21 cellular contexts compared by ENCODE assay signal in genomic region chr16:58385218-58385773, GRCh38.
"Had no signal": no experiment of that assay in that cellular context is flagged by ENCODE, and none has a peak within 500 bp of the region (broad histone marks: within the 10 kb centered on the region; RNA-seq: fewer than 3 reads in every experiment).

No MANE protein-coding gene starts in this region.

- H2AFZ ChIP-seq: PC-9 had no signal

- H3K4me1 Mint-ChIP-seq: IgD-negative memory B cell had no signal

- H3K4me3 Mint-ChIP-seq: IgD-negative memory B cell had no signal

- H3K9me3 ChIP-seq: Peyer's patch, SJCRH30 had no signal

- H3K36me3 Mint-ChIP-seq: IgD-negative memory B cell had no signal

- ATAC-seq: Right ventricle myocardium inferior, SK-N-SH treated with all-trans-retinoic acid at 6 μM for 48 hours had no signal

- DNase-seq: MG63, NCI-H1048, NCI-H1105, NCI-H1417, NCI-H1436 treated with DMSO at 0.1 percent for 48 hours, NCI-H1694, NCI-H187 treated with DMSO at 0.1 percent for 48 hours, NCI-H2029 treated with DMSO at 0.1 percent for 48 hours, NCI-H2171 treated with DMSO at 0.1 percent for 48 hours, NCI-H345, NCI-H524, NCI-H526 treated with DMSO at 0.1 percent for 48 hours, NCI-H748 treated with DMSO at 0.1 percent for 48 hours, OCI-M1, PC-9, Peyer's patch, SHP77 treated with DMSO at 0.1 percent for 48 hours, SJCRH30 had no signal

- H3K4me3 ChIP-seq: MG63, PC-9, Peyer's patch, SJCRH30 had no signal

- H3K27ac Mint-ChIP-seq: IgD-negative memory B cell had no signal

- H3K4me1 ChIP-seq: Peyer's patch, SJCRH30 had no signal

- H3K4me2 ChIP-seq: PC-9 had no signal

- H3K36me3 ChIP-seq: MG63, Peyer's patch, SJCRH30 had no signal

- H3K27ac ChIP-seq: PC-9, Peyer's patch, SJCRH30 had no signal

- H3K27me3 ChIP-seq: MG63, Peyer's patch, SJCRH30 had no signal
